1 cellular context compared by ENCODE assay signal in the genomic region with DNA sequence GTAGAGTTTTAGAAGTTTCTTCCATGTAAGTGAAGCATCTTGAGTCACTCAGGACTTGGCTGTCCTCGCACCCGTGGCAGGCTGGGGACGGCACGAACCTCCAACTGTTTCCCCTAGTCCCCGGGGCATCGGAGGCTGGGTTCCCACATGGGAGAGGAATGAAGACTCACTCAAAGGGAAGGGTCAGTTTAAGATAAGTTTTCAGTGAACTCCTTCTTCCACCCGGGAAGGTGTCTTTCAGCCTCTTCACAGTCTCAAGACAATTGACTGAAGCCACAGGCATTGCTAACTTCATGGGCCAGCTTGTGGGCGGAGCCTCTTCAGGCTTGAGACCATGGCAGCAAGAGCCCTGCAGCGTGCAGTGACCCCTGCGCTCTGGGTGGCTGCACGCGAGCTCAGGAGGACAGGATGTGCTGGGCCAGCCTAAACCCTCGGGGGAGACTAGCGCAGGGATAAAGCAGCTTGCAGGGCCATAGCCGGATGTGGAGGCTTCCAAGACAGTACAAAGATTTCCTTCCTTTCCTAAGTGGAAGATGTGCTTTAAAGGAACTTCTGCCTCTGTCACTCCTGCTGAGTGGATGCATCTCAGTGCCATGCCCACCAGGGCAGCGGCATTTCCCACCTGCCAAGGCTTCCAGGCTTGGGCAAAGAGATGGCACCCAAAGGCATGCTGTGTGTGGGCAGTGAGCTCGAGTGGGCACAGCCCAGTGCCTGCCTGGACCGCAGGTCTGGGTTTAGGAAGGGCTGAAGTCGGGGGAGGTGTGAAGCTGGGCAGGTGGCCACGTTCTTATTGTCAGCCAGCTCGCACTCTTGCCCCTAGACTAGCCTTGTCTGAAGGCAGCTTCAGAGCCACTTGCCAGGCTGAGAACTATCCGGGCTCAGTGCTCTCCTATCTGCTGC.
TF ChIP-seq lines count a peak whose summit lies in the region.

No MANE protein-coding gene starts in this region.

TF ChIP-seq in H1, 55 proteins besides CTCF, POLR2A, EP300 and RAD21:
- no peak for TF ChIP-seq RXRA (IDR thresholded peaks at IDR 0.05; ENCODE audit: insufficient read depth, low read depth, low read length)
- no peak for TF ChIP-seq SRF (IDR thresholded peaks at IDR 0.05; ENCODE audit: low read depth, low read length)
- TF ChIP-seq EZH2 (IDR thresholded peaks at IDR 0.05; ENCODE audit: low read depth, low read length, severe bottlenecking): no peak
- no peak for TF ChIP-seq NRF1 (IDR thresholded peaks at IDR 0.05; ENCODE audit: low read depth, low read length)
- no peak for TF ChIP-seq FOSL1 (IDR thresholded peaks at IDR 0.05; ENCODE audit: insufficient read depth, low read depth, low read length)
- TF ChIP-seq TAF7 (optimal IDR thresholded peaks at IDR 0.05; ENCODE audit: borderline replicate concordance, low read depth, low read length): no peak
- TF ChIP-seq, protein P1, sequence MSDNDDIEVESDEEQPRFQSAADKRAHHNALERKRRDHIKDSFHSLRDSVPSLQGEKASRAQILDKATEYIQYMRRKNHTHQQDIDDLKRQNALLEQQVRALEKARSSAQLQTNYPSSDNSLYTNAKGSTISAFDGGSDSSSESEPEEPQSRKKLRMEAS (IDR thresholded peaks at IDR 0.05): no peak
- TF ChIP-seq CHD1 (IDR thresholded peaks at IDR 0.05; ENCODE audit: low read depth, low read length): no peak
- no peak for TF ChIP-seq BRCA1 (IDR thresholded peaks at IDR 0.05; ENCODE audit: low read depth, low read length)
- no peak for TF ChIP-seq BACH1 (IDR thresholded peaks at IDR 0.05; ENCODE audit: low read length)
- TF ChIP-seq TCF12 (IDR thresholded peaks at IDR 0.05; ENCODE audit: low read depth, low read length): no peak
- TF ChIP-seq PHF8 (conservative IDR thresholded peaks at IDR 0.05; ENCODE audit: low read depth, low read length): no peak
